In genomic region chr4:11216520-11216919, GRCh38 we compare ENCODE assay signal across 6 cellular contexts.
"Had no signal": no experiment of that assay in that cellular context is flagged by ENCODE, and none has a peak within 500 bp of the region (broad histone marks: within the 10 kb centered on the region; RNA-seq: fewer than 3 reads in every experiment).

No MANE protein-coding gene starts in this region.

- H3K9me3 Mint-ChIP-seq: GM23338, H9 had no signal

- H3K4me1 Mint-ChIP-seq: GM23338 had no signal

- ATAC-seq: GM23338, HepG2 had no signal

- H3K27me3 Mint-ChIP-seq: IgD-negative memory B cell had no signal

- H3K4me3 Mint-ChIP-seq: GM23338, H9, IgD-negative memory B cell had no signal

- DNase-seq: H9, HCEC 1CT, KBM-7 had no signal

- H3K27ac Mint-ChIP-seq: GM23338, H9 had no signal
